Comparison of ENCODE assay signal across 15 cellular contexts in genomic region chr4:185542626-185543336, GRCh38. TPM values are rescaled to one million over a fixed set of nuclear protein-coding genes. Genes with fewer than 3 reads are reported as not detected.
DNase-seq lines count a peak whose midpoint lies in the region; ATAC-seq and TF ChIP-seq lines count a peak whose summit lies in the region.
"Had no signal": no experiment of that assay in that cellular context is flagged by ENCODE, and none has a peak within 500 bp of the region (broad histone marks: within the 10 kb centered on the region; RNA-seq: fewer than 3 reads in every experiment).

No MANE protein-coding gene starts in this region.

- no peak overlapping the region for H3K4me2 ChIP-seq in mesenchymal stem cell (ENCODE audit: low read length, poor library complexity, severe bottlenecking)

- no peak overlapping the region for H2BK15ac ChIP-seq in mesenchymal stem cell (ENCODE audit: low read depth, poor library complexity, severe bottlenecking)

- H2AK5ac ChIP-seq in mesenchymal stem cell (ENCODE audit: low read length, severe bottlenecking), result no peak overlapping the region

- H3K79me1 ChIP-seq in mesenchymal stem cell (replicated peaks; ENCODE audit: low read length, poor library complexity, severe bottlenecking), result no peaks in the 10 kb centered on the region

- H4K91ac ChIP-seq in mesenchymal stem cell (ENCODE audit: low read length), result no peak overlapping the region

- H3K4me1 ChIP-seq in SJCRH30 (peaks cover 42% of the 10 kb centered on the region), mesenchymal stem cell (ENCODE audit: control insufficient read depth, insufficient read depth, low read depth, low read length) (no peaks in the 10 kb centered on the region), testis (no peaks in the 10 kb centered on the region)

- peak; percentile 77 to 83 for DNase-seq in SJCRH30
- peak; percentile 83 for DNase-seq in fibroblast of pulmonary artery (ENCODE audit: low read depth)
- DNase-seq in mesenchymal stem cell, result peak; percentile 79
- DNase-seq in testis, result peak; percentile 68
- DNase-seq in SKM-1 treated with dmso at 0.1 percent for 144 hours (lab: John Stamatoyannopoulos, UW; ENCODE audit: unreplicated experiment), result no peak
- DNase-seq in iPS-NIHi7 (ENCODE audit: extremely low spot score), result no peak
- no peak for DNase-seq in head of caudate nucleus
- DNase-seq: activated CD8-positive, alpha-beta memory T cell treated with anti-CD3 and anti-CD28 coated beads for 24 hours; activated gamma-delta T cell treated with Interleukin-2 at 50 U/mL for 16 hours; AML-193; DMS53; NCI-H1930; NCI-H774 had no signal

- H2BK120ac ChIP-seq in mesenchymal stem cell (ENCODE audit: low read depth, low read length), result no peak overlapping the region

- WGBS in mesenchymal stem cell, result 61% methylated on average over 13 of the region's 14 CpGs
- 54 to 63% methylated on average over 14 of the region's 14 CpGs for WGBS in testis, 2 donors

- no peaks in the 10 kb centered on the region for H3K9me3 ChIP-seq in SJCRH30 (replicated peaks)
- H3K9me3 ChIP-seq in mesenchymal stem cell (ENCODE audit: control insufficient read depth, low read length), result no peaks in the 10 kb centered on the region
- H3K9me3 ChIP-seq in testis, result no peaks in the 10 kb centered on the region

- H3K9ac ChIP-seq in mesenchymal stem cell (ENCODE audit: low read length), result no peak overlapping the region

- no peak overlapping the region for H3K14ac ChIP-seq in mesenchymal stem cell (ENCODE audit: low read length in 2 of 2)

- H3K36me3 ChIP-seq in SJCRH30 (no peaks in the 10 kb centered on the region), mesenchymal stem cell (ENCODE audit: control insufficient read depth in 1 of 2, insufficient read depth in 2 of 2, low read depth in 1 of 2, low read length in 2 of 2) (no peaks in the 10 kb centered on the region), testis (ENCODE audit: low read depth, missing control alignments) (no peaks in the 10 kb centered on the region)

- no peak for TF ChIP-seq POLR2A in testis (IDR thresholded peaks at IDR 0.05)

- H3K27ac ChIP-seq in SJCRH30, result peak overlapping the region; percentile 30
- no peak overlapping the region for H3K27ac ChIP-seq in mesenchymal stem cell (ENCODE audit: low read length, poor library complexity, severe bottlenecking)
- H3K27ac ChIP-seq in testis, result peak overlapping the region in 1 of 2 donors; percentile 66

- H3K18ac ChIP-seq in mesenchymal stem cell (ENCODE audit: low read depth in 1 of 2, low read length in 2 of 2), result no peak overlapping the region

- no peak overlapping the region for H3K23ac ChIP-seq in mesenchymal stem cell (ENCODE audit: low read length in 2 of 2)

- intact Hi-C loops in testis (cut with DNase I; ENCODE audit: low total_unique reads) (no loop called here), head of caudate nucleus (cut with DNase I) (no loop called here)

- H4K8ac ChIP-seq in mesenchymal stem cell (ENCODE audit: low read length), result peak overlapping the region; percentile 7

- no peak for ATAC-seq in GM21367 (IDR thresholded peaks at IDR 0.05; ENCODE audit: unreplicated experiment)

- H3K4ac ChIP-seq in mesenchymal stem cell (ENCODE audit: low read depth in 1 of 2, low read length in 2 of 2), result no peak overlapping the region

- H3K27me3 ChIP-seq in SJCRH30, result no peaks in the 10 kb centered on the region
- peaks cover 29 to 44% of the 10 kb centered on the region in 2 experiments for H3K27me3 ChIP-seq in mesenchymal stem cell (ENCODE audit: control insufficient read depth in 1 of 2, insufficient read depth in 1 of 2, low read length in 2 of 2)
- H3K27me3 ChIP-seq in testis, result no peaks in the 10 kb centered on the region

- H2AFZ ChIP-seq in mesenchymal stem cell (ENCODE audit: low read depth, low read length), result no peak overlapping the region

- H2BK5ac ChIP-seq in mesenchymal stem cell (ENCODE audit: low read depth, low read length, poor library complexity, severe bottlenecking), result no peak overlapping the region

- TF ChIP-seq CTCF in fibroblast of pulmonary artery (IDR thresholded peaks at IDR 0.05; ENCODE audit: low read length, missing control alignments), result no peak
- TF ChIP-seq CTCF in testis (IDR thresholded peaks at IDR 0.05), result no peak

- H3K4me3 ChIP-seq in SJCRH30, result no peak overlapping the region
- no peak overlapping the region for H3K4me3 ChIP-seq in fibroblast of pulmonary artery (replicated peaks; ENCODE audit: low read depth, low read length)
- no peak overlapping the region for H3K4me3 ChIP-seq in mesenchymal stem cell (ENCODE audit: insufficient read depth in 1 of 2, low read depth in 1 of 2, low read length in 2 of 2)
- H3K4me3 ChIP-seq in testis, result no peak overlapping the region

- H2BK12ac ChIP-seq in mesenchymal stem cell (ENCODE audit: low read length in 2 of 2), result no peak overlapping the region

RNA-seq across cellular contexts. Expression of gene PDLIM3, which starts 7.5 kb away (rescaled TPM):
- total RNA-seq in SJCRH30 (2014; rRNA removed; shearing (Covaris generic)), result 137 and 144 TPM in 2 replicates
- polyA plus RNA-seq in mesenchymal stem cell (2013, experiment 1 of 2), result 61.2 TPM
- 64.4 TPM for polyA plus RNA-seq in mesenchymal stem cell (2013, experiment 2 of 2)
- total RNA-seq in testis, result 10 to 100 TPM; 29.8 to 41.6 TPM
- 66.4 TPM for polyA plus RNA-seq in testis (ENCODE audit: insufficient read depth, low read depth, low replicate concordance)
- polyA plus RNA-seq: keratinocyte had no signal

Comparison
In these comparisons a context has a peak if more than half of its experiments do, and no peak if none do; other contexts are left out.
1. DNase-seq: peak in SJCRH30 (2 of 2), fibroblast of pulmonary artery (single experiment), mesenchymal stem cell (single experiment) and testis (single experiment); none in SKM-1 treated with dmso at 0.1 percent for 144 hours (single experiment), iPS-NIHi7 (single experiment) and head of caudate nucleus (0 of 42).